Comparison of ENCODE assay signal across 8 cellular contexts in the genomic region with DNA sequence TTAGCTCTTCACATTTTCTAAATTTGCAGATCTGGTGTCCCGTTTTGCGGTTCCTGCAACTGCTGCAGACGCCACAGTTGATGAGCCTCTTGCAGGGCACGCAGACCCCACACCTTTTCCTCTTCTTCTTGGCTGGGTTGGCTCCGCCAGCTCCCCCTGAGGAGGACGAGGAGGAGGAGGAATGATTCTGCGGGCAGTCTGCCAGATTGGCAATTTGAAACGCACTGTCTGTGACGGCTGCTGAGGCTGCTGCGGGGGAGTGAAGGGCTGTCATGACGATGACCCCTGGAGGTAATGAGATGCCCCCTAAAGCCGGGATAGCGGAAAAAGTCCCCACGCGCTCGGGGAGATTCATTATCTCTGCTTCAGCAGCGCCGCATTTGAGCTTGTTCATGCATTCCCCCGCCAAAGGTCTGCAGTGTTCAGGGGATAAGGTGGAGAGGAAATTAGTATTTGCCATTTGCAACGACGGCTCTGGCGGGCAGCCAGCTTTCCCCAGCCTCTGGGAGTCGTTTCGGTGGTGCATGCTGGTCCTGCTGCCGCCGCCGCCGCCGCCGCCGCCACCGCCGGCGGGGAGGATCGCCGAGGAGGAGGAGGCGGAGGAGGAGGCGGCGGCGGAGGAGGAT. TPM values are rescaled to one million over a fixed set of nuclear protein-coding genes. Genes with fewer than 3 reads are reported as not detected.
DNase-seq lines count a peak whose midpoint lies in the region; ATAC-seq and TF ChIP-seq lines count a peak whose summit lies in the region.

No MANE protein-coding gene starts in this region.

- peaks cover 30% of the 10 kb centered on the region for H3K4me1 Mint-ChIP-seq in endothelial cell (ENCODE audit: unreplicated experiment)
- H3K4me1 Mint-ChIP-seq in stimulated activated naive CD8-positive, alpha-beta T cell treated with anti-CD3 and anti-CD28 coated beads, Interleukin-15, amount 100 ng/mL, for 72 hours, result peaks cover 50% of the 10 kb centered on the region

- H3K36me3 ChIP-seq in BJ (ENCODE audit: control insufficient read depth, insufficient read depth, low read length), result no peaks in the 10 kb centered on the region
- no peaks in the 10 kb centered on the region for H3K36me3 ChIP-seq in mesodermal cell (ENCODE audit: control insufficient read depth, insufficient read depth, low read length)

- H3K9me3 ChIP-seq in mesodermal cell (ENCODE audit: control insufficient read depth, low read length), result no peaks in the 10 kb centered on the region

- H3K4me3 ChIP-seq in BJ (ENCODE audit: low read depth, low read length), result peak overlapping the region; percentile 34
- peak overlapping the region; percentile 54 for H3K4me3 ChIP-seq in mesodermal cell (ENCODE audit: extremely low read depth, insufficient read depth, low read length, poor library complexity, severe bottlenecking)

- DNase-seq in BJ (ENCODE audit: low read depth) (no peak), NCI-H69 (lab: John Stamatoyannopoulos, UW) (peak; percentile 95), endothelial cell (ENCODE audit: low spot score) (peak; percentile 68)
- peak; percentile 5 to 27 for DNase-seq in activated CD8-positive, alpha-beta memory T cell treated with anti-CD3 and anti-CD28 coated beads for 1 hour (ENCODE audit: extremely low read depth in 1 of 2, low read depth in 1 of 2)
- peak; percentile 28 to 43 for DNase-seq in stimulated activated naive CD8-positive, alpha-beta T cell treated with anti-CD3 and anti-CD28 coated beads, Interleukin-15, amount 100 ng/mL, for 72 hours

- peaks cover 10% of the 10 kb centered on the region for H3K27me3 Mint-ChIP-seq in endothelial cell (ENCODE audit: unreplicated experiment)
- H3K27me3 Mint-ChIP-seq in stimulated activated naive CD8-positive, alpha-beta T cell treated with anti-CD3 and anti-CD28 coated beads, Interleukin-15, amount 100 ng/mL, for 72 hours, result peaks cover 86% of the 10 kb centered on the region

- peak overlapping the region; percentile 65 for H3K27ac ChIP-seq in mesodermal cell (ENCODE audit: low read depth, low read length, severe bottlenecking)

- peak; percentile 44 for ATAC-seq in GM19397 (IDR thresholded peaks at IDR 0.05; ENCODE audit: unreplicated experiment)
- peak; percentile 23 for ATAC-seq in HG03457 (IDR thresholded peaks at IDR 0.05; ENCODE audit: unreplicated experiment)
- ATAC-seq in stimulated activated naive CD8-positive, alpha-beta T cell treated with anti-CD3 and anti-CD28 coated beads, Interleukin-15, amount 100 ng/mL, for 72 hours, result peak; percentile 44

- peaks cover 6% of the 10 kb centered on the region; the same call in 1 of the 2 replicates for H3K27me3 ChIP-seq in BJ (ENCODE audit: control insufficient read depth, insufficient read depth, low read length)

- H3K36me3 Mint-ChIP-seq in endothelial cell (ENCODE audit: low read depth, unreplicated experiment), result peaks cover 7% of the 10 kb centered on the region

- no peaks in the 10 kb centered on the region for H3K9me3 Mint-ChIP-seq in endothelial cell (ENCODE audit: unreplicated experiment)
- no peaks in the 10 kb centered on the region for H3K9me3 Mint-ChIP-seq in stimulated activated naive CD8-positive, alpha-beta T cell treated with anti-CD3 and anti-CD28 coated beads, Interleukin-15, amount 100 ng/mL, for 72 hours

- peaks cover 23% of the 10 kb centered on the region for H3K4me1 ChIP-seq in mesodermal cell (ENCODE audit: control insufficient read depth, insufficient read depth, low read length, poor library complexity, severe bottlenecking)

- H3K27ac Mint-ChIP-seq in endothelial cell (ENCODE audit: unreplicated experiment), result peak overlapping the region; percentile 48
- no peak overlapping the region for H3K27ac Mint-ChIP-seq in stimulated activated naive CD8-positive, alpha-beta T cell treated with anti-CD3 and anti-CD28 coated beads, Interleukin-15, amount 100 ng/mL, for 72 hours

- H3K4me3 Mint-ChIP-seq in endothelial cell (ENCODE audit: unreplicated experiment), result peak overlapping the region; percentile 96
- peak overlapping the region; percentile 82 for H3K4me3 Mint-ChIP-seq in stimulated activated naive CD8-positive, alpha-beta T cell treated with anti-CD3 and anti-CD28 coated beads, Interleukin-15, amount 100 ng/mL, for 72 hours

- WGBS in mesodermal cell (ENCODE audit: insufficient coverage in 2 of 2), 2 experiments, result 0% methylated on average over 14 to 16 of the region's 40 CpGs

- CTCF ChIA-PET in BJ (lab: Yijun Ruan, JAX), result no interaction called here

- POLR2A ChIA-PET in BJ (lab: Charles Lee), result interaction anchor here (0.6 kb wide), 1 partner anchor 22 kb away, joined by 3 read pairs; no protein-coding TSS in a partner anchor

- TF ChIP-seq CTCF in BJ (IDR thresholded peaks at IDR 0.05; ENCODE audit: insufficient read depth, low read depth, low read length), result no peak
- no peak for TF ChIP-seq CTCF in endothelial cell (IDR thresholded peaks at IDR 0.05; ENCODE audit: unreplicated experiment)

RNA-seq across cellular contexts. Expression of a gene that starts 3.8 kb away (rescaled TPM):
- polyA plus RNA-seq in BJ (2011; rRNA removed), result not detected in 2 replicates
- polyA minus RNA-seq in BJ (2011; rRNA and poly(A)+ RNA removed), result not detected in 2 replicates
- 1.6 TPM for total RNA-seq in endothelial cell (ENCODE audit: unreplicated experiment)
- polyA plus RNA-seq in mesodermal cell (2013, experiment 1 of 2), result 3.6 TPM
- polyA plus RNA-seq in mesodermal cell (2013, experiment 2 of 2), result 3.4 TPM
